24 cellular contexts compared by ENCODE assay signal in genomic region chr12:68980476-68981212, GRCh38.
"Had no signal": no experiment of that assay in that cellular context is flagged by ENCODE, and none has a peak within 500 bp of the region (broad histone marks: within the 10 kb centered on the region; RNA-seq: fewer than 3 reads in every experiment).

No MANE protein-coding gene starts in this region.

- ATAC-seq: activated naive CD4-positive, alpha-beta T cell treated with anti-CD3 and anti-CD28 coated beads, Interleukin-2, amount 50 U/mL, for 72 hours; activated T-cell treated with anti-CD3 and anti-CD28 coated beads, Interleukin-2, amount 50 U/mL, for 72 hours; effector memory CD8-positive, alpha-beta T cell; sciatic nerve; stimulated activated naive B cell treated with anti-CD40 and anti-IgM and Interleukin-4, amounts not matched to agents 10 μg/mL and 1 μg/mL and 100 μg/mL, for 72 hours; T-helper 17 cell had no signal

- DNase-seq: activated B cell treated with CpG ODN at 0.5 μM for 24 hours; activated CD4-positive, alpha-beta T cell treated with anti-CD3 and anti-CD28 coated beads, Interleukin-2, amount 50 U/mL, for 1 hour; activated naive CD4-positive, alpha-beta T cell; activated T-cell treated with anti-CD3 and anti-CD28 coated beads for 4 hours; activated T-cell treated with anti-CD3 and anti-CD28 coated beads, Interleukin-2, amount 50 U/mL, for 72 hours; effector memory CD8-positive, alpha-beta T cell; left ventricle myocardium inferior; naive B cell; nephron progenitor cell; ovary; retina; small intestine; stimulated activated CD4-positive, alpha-beta T cell treated with anti-CD3 and anti-CD28 coated beads, Interleukin-4, amount 100 ng/mL, for 4 hours; stimulated activated CD8-positive, alpha-beta memory T cell treated with anti-CD3 and anti-CD28 coated beads, Interleukin-4, amount 100 ng/mL, for 48 hours; stimulated activated naive B cell treated with anti-CD40 and anti-IgM and Interleukin-4, amounts not matched to agents 10 μg/mL and 1 μg/mL and 100 μg/mL, for 72 hours; T-helper 17 cell; T1000; testis; transverse colon had no signal

- H3K9me3 ChIP-seq: ovary, testis had no signal

- H3K36me3 ChIP-seq: cardiac muscle cell, esophagus muscularis mucosa, left ventricle myocardium inferior, ovary, transverse colon had no signal

- H3K4me3 ChIP-seq: cardiac muscle cell, coronary artery, esophagus muscularis mucosa, left ventricle myocardium inferior, ovary, testis, transverse colon had no signal

- H3K4me1 ChIP-seq: transverse colon had no signal

- H3K27ac ChIP-seq: cardiac muscle cell, coronary artery, esophagus muscularis mucosa, left ventricle myocardium inferior, ovary, testis, transverse colon had no signal

- H3K27me3 ChIP-seq: cardiac muscle cell, esophagus muscularis mucosa, ovary, testis, transverse colon had no signal
